26 cellular contexts compared by ENCODE assay signal in the genomic region with DNA sequence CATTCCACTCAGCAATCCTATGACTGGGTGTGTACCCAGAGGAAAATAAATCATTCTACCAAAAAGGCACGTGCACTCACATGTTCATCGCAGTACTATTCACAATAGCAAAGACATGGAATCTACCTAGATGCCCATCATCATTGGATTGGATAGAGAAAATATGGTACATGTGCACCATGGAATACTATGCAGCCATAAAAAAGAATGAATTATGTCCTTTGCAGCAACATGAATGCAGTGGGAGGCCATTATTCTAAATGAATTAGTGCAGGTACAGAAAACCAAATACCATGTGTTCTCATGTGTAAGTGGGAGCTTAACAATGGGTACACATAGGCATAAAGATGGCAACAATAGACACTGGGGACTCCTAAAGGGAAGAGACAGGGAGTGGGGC. TPM values are rescaled to one million over a fixed set of nuclear protein-coding genes. Genes with fewer than 3 reads are reported as not detected.
"Had no signal": no experiment of that assay in that cellular context is flagged by ENCODE, and none has a peak within 500 bp of the region (broad histone marks: within the 10 kb centered on the region; RNA-seq: fewer than 3 reads in every experiment).

No MANE protein-coding gene starts in this region.

- H3K9me3 ChIP-seq: testis, thoracic aorta, thyroid gland, tibial artery, transverse colon, uterus, vagina had no signal

- DNase-seq: stimulated activated CD4-positive, alpha-beta T cell treated with anti-CD3 and anti-CD28 coated beads, Interleukin-2, amount 100 ng/mL, for 48 hours; stimulated activated CD4-positive, alpha-beta T cell treated with anti-CD3 and anti-CD28 coated beads, Interleukin-4, amount 100 ng/mL, for 1 hour; stimulated activated CD4-positive, alpha-beta T cell treated with anti-CD3 and anti-CD28 coated beads, Interleukin-4, amount 100 ng/mL, for 24 hours; stimulated activated CD4-positive, alpha-beta T cell treated with anti-CD3 and anti-CD28 coated beads, Interleukin-4, amount 100 ng/mL, for 4 hours; stimulated activated CD8-positive, alpha-beta memory T cell treated with anti-CD3 and anti-CD28 coated beads, Interleukin-4, amount 100 ng/mL, for 48 hours; stimulated activated naive B cell treated with anti-CD40 and anti-IgM and Interleukin-4, amounts not matched to agents 10 μg/mL and 1 μg/mL and 100 μg/mL, for 72 hours; stimulated activated naive CD4-positive, alpha-beta T cell; stimulated activated naive CD4-positive, alpha-beta T cell treated with Interleukin-2 at 50 U/mL for 16 hours; stimulated activated naive CD8-positive, alpha-beta T cell treated with anti-CD3 and anti-CD28 coated beads, Interleukin-15, amount 100 ng/mL, for 72 hours; stimulated activated naive CD8-positive, alpha-beta T cell treated with anti-CD3 and anti-CD28 coated beads, Interleukin-15, Interleukin-2, amounts not matched to agents 100 U/mL and 50 U/mL, for 24 hours; stomach; substantia nigra; testis; thyroid gland; tibial artery; transverse colon; trophoblast cell; upper lobe of left lung; upper lobe of right lung; uterus had no signal

- H3K4me3 ChIP-seq: stomach, suprapubic skin, testis, thoracic aorta, thyroid gland, tibial artery, tibial nerve, transverse colon, upper lobe of left lung, upper lobe of right lung, uterus, vagina had no signal

- H3K36me3 ChIP-seq: stomach, suprapubic skin, thoracic aorta, thyroid gland, tibial artery, tibial nerve, transverse colon, upper lobe of left lung, upper lobe of right lung, uterus, vagina had no signal

- H3K4me1 ChIP-seq: stomach, suprapubic skin, testis, thyroid gland, tibial artery, tibial nerve, transverse colon, upper lobe of left lung, upper lobe of right lung, uterus, vagina had no signal

- H3K27me3 ChIP-seq: stomach, suprapubic skin, testis, thyroid gland, tibial artery, tibial nerve, transverse colon, upper lobe of left lung, upper lobe of right lung, uterus, vagina had no signal

- ATAC-seq: stimulated activated effector memory CD8-positive, alpha-beta T cell treated with anti-CD3 and anti-CD28 coated beads, Interleukin-12 subunit alpha, Interleukin-12 subunit beta, amount 100 ng/mL, for 72 hours; stimulated activated memory B cell treated with anti-CD40 and anti-IgM and Interleukin-4, amounts not matched to agents 10 μg/mL and 1 μg/mL and 100 μg/mL, for 72 hours; stimulated activated naive B cell treated with anti-CD40 and anti-IgM and Interleukin-4, amounts not matched to agents 10 μg/mL and 1 μg/mL and 100 μg/mL, for 72 hours; stimulated activated naive CD8-positive, alpha-beta T cell treated with anti-CD3 and anti-CD28 coated beads, Interleukin-15, amount 100 ng/mL, for 72 hours; stimulated activated naive CD8-positive, alpha-beta T cell treated with anti-CD3 and anti-CD28 coated beads, Interleukin-15, Interleukin-2, amounts not matched to agents 100 U/mL and 50 U/mL, for 24 hours; upper lobe of right lung had no signal

- H3K27ac ChIP-seq: stomach, suprapubic skin, testis, thoracic aorta, thyroid gland, tibial artery, tibial nerve, transverse colon, upper lobe of left lung, upper lobe of right lung, uterus, vagina had no signal

RNA-seq across cellular contexts. Expression of a gene that starts 39.9 kb away (rescaled TPM):
- total RNA-seq: thoracic aorta, transverse colon had no signal
